Comparison of ENCODE assay signal across 1 cellular context in the genomic region with DNA sequence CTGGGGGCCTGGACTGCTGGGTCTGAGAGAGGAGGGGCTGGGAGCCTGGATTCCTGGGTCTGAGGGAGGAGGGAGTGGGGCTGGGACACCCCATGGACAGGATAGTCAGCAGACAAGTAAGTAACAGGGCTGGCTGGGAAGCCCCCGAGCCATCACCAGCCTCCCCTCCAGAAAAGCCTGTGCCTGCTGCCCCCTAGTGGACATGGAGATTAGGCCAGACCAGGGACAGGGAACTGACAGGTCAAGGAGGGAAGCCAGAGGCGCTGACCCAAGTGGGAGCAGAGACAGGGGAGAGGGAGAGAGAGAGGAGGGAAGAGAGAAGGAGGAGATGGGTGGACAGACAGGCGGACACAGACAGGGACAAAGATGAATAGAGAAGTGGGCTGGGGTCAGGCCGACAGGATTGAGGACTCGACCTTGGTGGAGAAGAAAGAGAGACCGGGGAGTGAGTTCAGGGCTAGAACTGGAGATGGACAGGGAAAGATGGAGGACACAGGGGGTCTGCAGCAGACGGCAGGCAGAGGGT.
TF ChIP-seq lines count a peak whose summit lies in the region.

No MANE protein-coding gene starts in this region.

TF ChIP-seq in GM12878, 131 proteins besides CTCF, POLR2A, EP300 and RAD21 (continued from another document and continues in another):
- TF ChIP-seq, protein P1, sequence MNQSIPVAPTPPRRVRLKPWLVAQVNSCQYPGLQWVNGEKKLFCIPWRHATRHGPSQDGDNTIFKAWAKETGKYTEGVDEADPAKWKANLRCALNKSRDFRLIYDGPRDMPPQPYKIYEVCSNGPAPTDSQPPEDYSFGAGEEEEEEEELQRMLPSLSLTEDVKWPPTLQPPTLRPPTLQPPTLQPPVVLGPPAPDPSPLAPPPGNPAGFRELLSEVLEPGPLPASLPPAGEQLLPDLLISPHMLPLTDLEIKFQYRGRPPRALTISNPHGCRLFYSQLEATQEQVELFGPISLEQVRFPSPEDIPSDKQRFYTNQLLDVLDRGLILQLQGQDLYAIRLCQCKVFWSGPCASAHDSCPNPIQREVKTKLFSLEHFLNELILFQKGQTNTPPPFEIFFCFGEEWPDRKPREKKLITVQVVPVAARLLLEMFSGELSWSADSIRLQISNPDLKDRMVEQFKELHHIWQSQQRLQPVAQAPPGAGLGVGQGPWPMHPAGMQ (IDR thresholded peaks at IDR 0.05; ENCODE audit: borderline replicate concordance), result no peak
- TF ChIP-seq CHD2 (IDR thresholded peaks at IDR 0.05; ENCODE audit: borderline replicate concordance, low read depth, low read length) (no peak), SMC3 (IDR thresholded peaks at IDR 0.05; ENCODE audit: borderline replicate concordance, low read length) (peak; percentile 81; the same call in 1 of the 2 replicates), RCOR1 (conservative IDR thresholded peaks at IDR 0.05; ENCODE audit: low read depth, low read length) (no peak), SMAD5 (IDR thresholded peaks at IDR 0.05; ENCODE audit: low read depth) (no peak), NFYA (IDR thresholded peaks at IDR 0.05; ENCODE audit: borderline replicate concordance, low read depth, low read length) (no peak), NR2F1 (conservative IDR thresholded peaks at IDR 0.05) (peak; percentile 69), TBL1XR1 (IDR thresholded peaks at IDR 0.05; ENCODE audit: low read depth, low read length) (no peak), GABPA (IDR thresholded peaks at IDR 0.05; ENCODE audit: low read depth) (no peak), TCF7 (IDR thresholded peaks at IDR 0.05; ENCODE audit: borderline replicate concordance) (no peak), BCL11A (IDR thresholded peaks at IDR 0.05; ENCODE audit: low read depth, low read length) (no peak), RFX5 (IDR thresholded peaks at IDR 0.05; ENCODE audit: low read depth, low read length) (no peak), MEF2B (IDR thresholded peaks at IDR 0.05; ENCODE audit: partially characterized antibody, poor library complexity, severe bottlenecking) (no peak), NR2C2 (IDR thresholded peaks at IDR 0.05; ENCODE audit: borderline replicate concordance, control insufficient read depth, insufficient read length, low read depth) (no peak), FOS (IDR thresholded peaks at IDR 0.05; ENCODE audit: borderline replicate concordance, extremely low read depth, insufficient read length) (no peak), POU2F2 (IDR thresholded peaks at IDR 0.05; ENCODE audit: borderline replicate concordance, low read depth, low read length) (peak; percentile 48; the same call in 1 of the 3 replicates), MTA3 (IDR thresholded peaks at IDR 0.05; ENCODE audit: borderline replicate concordance, low read length) (no peak), CBFB (IDR thresholded peaks at IDR 0.05; ENCODE audit: low read depth) (no peak), PML (IDR thresholded peaks at IDR 0.05; ENCODE audit: low read length) (no peak), ZNF207 (IDR thresholded peaks at IDR 0.05; ENCODE audit: borderline replicate concordance) (no peak), NRF1 (conservative IDR thresholded peaks at IDR 0.05; ENCODE audit: low read depth, low read length) (no peak), ESRRA (IDR thresholded peaks at IDR 0.05; ENCODE audit: low read length) (no peak), SREBF2 (IDR thresholded peaks at IDR 0.05; ENCODE audit: low read length) (no peak), YBX1 (IDR thresholded peaks at IDR 0.05) (no peak), EZH2 (IDR thresholded peaks at IDR 0.05; ENCODE audit: borderline replicate concordance, control insufficient read depth, low read depth, low read length) (no peak), BHLHE40 (IDR thresholded peaks at IDR 0.05; ENCODE audit: borderline replicate concordance in 1 of 2, low read depth in 2 of 2, low read length in 1 of 2) (peak; percentile 50 to 51; a peak in 2 of 4 replicates), CHD1 (IDR thresholded peaks at IDR 0.05; ENCODE audit: low read depth, low read length) (no peak), SMAD1 (IDR thresholded peaks at IDR 0.05; ENCODE audit: low read depth, partially characterized antibody) (no peak)
- TF ChIP-seq, protein P2, sequence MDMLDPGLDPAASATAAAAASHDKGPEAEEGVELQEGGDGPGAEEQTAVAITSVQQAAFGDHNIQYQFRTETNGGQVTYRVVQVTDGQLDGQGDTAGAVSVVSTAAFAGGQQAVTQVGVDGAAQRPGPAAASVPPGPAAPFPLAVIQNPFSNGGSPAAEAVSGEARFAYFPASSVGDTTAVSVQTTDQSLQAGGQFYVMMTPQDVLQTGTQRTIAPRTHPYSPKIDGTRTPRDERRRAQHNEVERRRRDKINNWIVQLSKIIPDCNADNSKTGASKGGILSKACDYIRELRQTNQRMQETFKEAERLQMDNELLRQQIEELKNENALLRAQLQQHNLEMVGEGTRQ (IDR thresholded peaks at IDR 0.05; ENCODE audit: borderline replicate concordance, low read depth, low read length), result no peak
- TF ChIP-seq, protein P3, sequence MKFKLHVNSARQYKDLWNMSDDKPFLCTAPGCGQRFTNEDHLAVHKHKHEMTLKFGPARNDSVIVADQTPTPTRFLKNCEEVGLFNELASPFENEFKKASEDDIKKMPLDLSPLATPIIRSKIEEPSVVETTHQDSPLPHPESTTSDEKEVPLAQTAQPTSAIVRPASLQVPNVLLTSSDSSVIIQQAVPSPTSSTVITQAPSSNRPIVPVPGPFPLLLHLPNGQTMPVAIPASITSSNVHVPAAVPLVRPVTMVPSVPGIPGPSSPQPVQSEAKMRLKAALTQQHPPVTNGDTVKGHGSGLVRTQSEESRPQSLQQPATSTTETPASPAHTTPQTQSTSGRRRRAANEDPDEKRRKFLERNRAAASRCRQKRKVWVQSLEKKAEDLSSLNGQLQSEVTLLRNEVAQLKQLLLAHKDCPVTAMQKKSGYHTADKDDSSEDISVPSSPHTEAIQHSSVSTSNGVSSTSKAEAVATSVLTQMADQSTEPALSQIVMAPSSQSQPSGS (IDR thresholded peaks at IDR 0.05; ENCODE audit: low read length), result no peak
- TF ChIP-seq, protein P4, sequence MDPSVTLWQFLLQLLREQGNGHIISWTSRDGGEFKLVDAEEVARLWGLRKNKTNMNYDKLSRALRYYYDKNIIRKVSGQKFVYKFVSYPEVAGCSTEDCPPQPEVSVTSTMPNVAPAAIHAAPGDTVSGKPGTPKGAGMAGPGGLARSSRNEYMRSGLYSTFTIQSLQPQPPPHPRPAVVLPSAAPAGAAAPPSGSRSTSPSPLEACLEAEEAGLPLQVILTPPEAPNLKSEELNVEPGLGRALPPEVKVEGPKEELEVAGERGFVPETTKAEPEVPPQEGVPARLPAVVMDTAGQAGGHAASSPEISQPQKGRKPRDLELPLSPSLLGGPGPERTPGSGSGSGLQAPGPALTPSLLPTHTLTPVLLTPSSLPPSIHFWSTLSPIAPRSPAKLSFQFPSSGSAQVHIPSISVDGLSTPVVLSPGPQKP (IDR thresholded peaks at IDR 0.05; ENCODE audit: low read depth, low read length), result no peak
- TF ChIP-seq, protein P5, sequence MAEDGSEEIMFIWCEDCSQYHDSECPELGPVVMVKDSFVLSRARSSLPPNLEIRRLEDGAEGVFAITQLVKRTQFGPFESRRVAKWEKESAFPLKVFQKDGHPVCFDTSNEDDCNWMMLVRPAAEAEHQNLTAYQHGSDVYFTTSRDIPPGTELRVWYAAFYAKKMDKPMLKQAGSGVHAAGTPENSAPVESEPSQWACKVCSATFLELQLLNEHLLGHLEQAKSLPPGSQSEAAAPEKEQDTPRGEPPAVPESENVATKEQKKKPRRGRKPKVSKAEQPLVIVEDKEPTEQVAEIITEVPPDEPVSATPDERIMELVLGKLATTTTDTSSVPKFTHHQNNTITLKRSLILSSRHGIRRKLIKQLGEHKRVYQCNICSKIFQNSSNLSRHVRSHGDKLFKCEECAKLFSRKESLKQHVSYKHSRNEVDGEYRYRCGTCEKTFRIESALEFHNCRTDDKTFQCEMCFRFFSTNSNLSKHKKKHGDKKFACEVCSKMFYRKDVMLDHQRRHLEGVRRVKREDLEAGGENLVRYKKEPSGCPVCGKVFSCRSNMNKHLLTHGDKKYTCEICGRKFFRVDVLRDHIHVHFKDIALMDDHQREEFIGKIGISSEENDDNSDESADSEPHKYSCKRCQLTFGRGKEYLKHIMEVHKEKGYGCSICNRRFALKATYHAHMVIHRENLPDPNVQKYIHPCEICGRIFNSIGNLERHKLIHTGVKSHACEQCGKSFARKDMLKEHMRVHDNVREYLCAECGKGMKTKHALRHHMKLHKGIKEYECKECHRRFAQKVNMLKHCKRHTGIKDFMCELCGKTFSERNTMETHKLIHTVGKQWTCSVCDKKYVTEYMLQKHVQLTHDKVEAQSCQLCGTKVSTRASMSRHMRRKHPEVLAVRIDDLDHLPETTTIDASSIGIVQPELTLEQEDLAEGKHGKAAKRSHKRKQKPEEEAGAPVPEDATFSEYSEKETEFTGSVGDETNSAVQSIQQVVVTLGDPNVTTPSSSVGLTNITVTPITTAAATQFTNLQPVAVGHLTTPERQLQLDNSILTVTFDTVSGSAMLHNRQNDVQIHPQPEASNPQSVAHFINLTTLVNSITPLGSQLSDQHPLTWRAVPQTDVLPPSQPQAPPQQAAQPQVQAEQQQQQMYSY (CRISPR knock-in tag; IDR thresholded peaks at IDR 0.05), result no peak
- TF ChIP-seq, protein P6, sequence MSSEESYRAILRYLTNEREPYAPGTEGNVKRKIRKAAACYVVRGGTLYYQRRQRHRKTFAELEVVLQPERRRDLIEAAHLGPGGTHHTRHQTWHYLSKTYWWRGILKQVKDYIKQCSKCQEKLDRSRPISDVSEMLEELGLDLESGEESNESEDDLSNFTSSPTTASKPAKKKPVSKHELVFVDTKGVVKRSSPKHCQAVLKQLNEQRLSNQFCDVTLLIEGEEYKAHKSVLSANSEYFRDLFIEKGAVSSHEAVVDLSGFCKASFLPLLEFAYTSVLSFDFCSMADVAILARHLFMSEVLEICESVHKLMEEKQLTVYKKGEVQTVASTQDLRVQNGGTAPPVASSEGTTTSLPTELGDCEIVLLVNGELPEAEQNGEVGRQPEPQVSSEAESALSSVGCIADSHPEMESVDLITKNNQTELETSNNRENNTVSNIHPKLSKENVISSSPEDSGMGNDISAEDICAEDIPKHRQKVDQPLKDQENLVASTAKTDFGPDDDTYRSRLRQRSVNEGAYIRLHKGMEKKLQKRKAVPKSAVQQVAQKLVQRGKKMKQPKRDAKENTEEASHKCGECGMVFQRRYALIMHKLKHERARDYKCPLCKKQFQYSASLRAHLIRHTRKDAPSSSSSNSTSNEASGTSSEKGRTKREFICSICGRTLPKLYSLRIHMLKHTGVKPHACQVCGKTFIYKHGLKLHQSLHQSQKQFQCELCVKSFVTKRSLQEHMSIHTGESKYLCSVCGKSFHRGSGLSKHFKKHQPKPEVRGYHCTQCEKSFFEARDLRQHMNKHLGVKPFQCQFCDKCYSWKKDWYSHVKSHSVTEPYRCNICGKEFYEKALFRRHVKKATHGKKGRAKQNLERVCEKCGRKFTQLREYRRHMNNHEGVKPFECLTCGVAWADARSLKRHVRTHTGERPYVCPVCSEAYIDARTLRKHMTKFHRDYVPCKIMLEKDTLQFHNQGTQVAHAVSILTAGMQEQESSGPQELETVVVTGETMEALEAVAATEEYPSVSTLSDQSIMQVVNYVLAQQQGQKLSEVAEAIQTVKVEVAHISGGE (CRISPR knock-in tag; IDR thresholded peaks at IDR 0.05), result no peak
- TF ChIP-seq, protein P7, sequence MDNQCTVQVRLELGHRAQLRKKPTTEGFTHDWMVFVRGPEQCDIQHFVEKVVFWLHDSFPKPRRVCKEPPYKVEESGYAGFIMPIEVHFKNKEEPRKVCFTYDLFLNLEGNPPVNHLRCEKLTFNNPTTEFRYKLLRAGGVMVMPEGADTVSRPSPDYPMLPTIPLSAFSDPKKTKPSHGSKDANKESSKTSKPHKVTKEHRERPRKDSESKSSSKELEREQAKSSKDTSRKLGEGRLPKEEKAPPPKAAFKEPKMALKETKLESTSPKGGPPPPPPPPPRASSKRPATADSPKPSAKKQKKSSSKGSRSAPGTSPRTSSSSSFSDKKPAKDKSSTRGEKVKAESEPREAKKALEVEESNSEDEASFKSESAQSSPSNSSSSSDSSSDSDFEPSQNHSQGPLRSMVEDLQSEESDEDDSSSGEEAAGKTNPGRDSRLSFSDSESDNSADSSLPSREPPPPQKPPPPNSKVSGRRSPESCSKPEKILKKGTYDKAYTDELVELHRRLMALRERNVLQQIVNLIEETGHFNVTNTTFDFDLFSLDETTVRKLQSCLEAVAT (IDR thresholded peaks at IDR 0.05), result 0 out of 2 replicates have a peak, but pooled peaks have one; percentile 27
- TF ChIP-seq, protein P8, sequence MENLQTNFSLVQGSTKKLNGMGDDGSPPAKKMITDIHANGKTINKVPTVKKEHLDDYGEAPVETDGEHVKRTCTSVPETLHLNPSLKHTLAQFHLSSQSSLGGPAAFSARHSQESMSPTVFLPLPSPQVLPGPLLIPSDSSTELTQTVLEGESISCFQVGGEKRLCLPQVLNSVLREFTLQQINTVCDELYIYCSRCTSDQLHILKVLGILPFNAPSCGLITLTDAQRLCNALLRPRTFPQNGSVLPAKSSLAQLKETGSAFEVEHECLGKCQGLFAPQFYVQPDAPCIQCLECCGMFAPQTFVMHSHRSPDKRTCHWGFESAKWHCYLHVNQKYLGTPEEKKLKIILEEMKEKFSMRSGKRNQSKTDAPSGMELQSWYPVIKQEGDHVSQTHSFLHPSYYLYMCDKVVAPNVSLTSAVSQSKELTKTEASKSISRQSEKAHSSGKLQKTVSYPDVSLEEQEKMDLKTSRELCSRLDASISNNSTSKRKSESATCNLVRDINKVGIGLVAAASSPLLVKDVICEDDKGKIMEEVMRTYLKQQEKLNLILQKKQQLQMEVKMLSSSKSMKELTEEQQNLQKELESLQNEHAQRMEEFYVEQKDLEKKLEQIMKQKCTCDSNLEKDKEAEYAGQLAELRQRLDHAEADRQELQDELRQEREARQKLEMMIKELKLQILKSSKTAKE (IDR thresholded peaks at IDR 0.05; ENCODE audit: low read depth, poor library complexity, severe bottlenecking), result peak; percentile 27
- TF ChIP-seq, protein P9, sequence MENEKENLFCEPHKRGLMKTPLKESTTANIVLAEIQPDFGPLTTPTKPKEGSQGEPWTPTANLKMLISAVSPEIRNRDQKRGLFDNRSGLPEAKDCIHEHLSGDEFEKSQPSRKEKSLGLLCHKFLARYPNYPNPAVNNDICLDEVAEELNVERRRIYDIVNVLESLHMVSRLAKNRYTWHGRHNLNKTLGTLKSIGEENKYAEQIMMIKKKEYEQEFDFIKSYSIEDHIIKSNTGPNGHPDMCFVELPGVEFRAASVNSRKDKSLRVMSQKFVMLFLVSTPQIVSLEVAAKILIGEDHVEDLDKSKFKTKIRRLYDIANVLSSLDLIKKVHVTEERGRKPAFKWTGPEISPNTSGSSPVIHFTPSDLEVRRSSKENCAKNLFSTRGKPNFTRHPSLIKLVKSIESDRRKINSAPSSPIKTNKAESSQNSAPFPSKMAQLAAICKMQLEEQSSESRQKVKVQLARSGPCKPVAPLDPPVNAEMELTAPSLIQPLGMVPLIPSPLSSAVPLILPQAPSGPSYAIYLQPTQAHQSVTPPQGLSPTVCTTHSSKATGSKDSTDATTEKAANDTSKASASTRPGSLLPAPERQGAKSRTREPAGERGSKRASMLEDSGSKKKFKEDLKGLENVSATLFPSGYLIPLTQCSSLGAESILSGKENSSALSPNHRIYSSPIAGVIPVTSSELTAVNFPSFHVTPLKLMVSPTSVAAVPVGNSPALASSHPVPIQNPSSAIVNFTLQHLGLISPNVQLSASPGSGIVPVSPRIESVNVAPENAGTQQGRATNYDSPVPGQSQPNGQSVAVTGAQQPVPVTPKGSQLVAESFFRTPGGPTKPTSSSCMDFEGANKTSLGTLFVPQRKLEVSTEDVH (IDR thresholded peaks at IDR 0.05; ENCODE audit: low read depth, partially characterized antibody), result no peak
